ENCODE assay signal across 36 cellular contexts in the genomic region with DNA sequence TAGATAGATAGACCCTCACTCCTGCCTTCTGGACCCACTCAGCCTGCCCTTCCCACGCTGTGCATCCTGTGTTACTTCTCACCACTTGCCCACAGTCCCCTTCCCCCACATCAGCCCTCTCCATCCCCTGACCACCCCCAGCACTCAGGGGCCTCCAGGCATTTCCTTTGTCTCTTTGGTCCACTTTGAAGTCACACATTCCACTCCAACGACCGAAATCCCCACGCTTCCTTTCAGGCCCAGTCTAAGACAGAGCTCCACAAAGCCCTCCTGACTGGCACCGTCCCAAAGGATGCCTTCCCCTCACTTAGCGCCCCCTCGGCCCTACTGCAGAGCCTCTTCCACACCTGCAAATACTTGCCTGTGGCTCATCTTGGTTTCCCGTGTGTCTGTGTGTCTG.
"Had no signal": no experiment of that assay in that cellular context is flagged by ENCODE, and none has a peak within 500 bp of the region (broad histone marks: within the 10 kb centered on the region; RNA-seq: fewer than 3 reads in every experiment).

No MANE protein-coding gene starts in this region.

- H2AFZ ChIP-seq: parathyroid adenoma had no signal

- H3K27me3 Mint-ChIP-seq: dendritic cell treated with granulocyte-macrophage colony-stimulating factor and Interleukin-4, amounts not matched to agents 40 ng/mL and 50 ng/mL, for 4 days had no signal

- H3K9me3 Mint-ChIP-seq: activated CD4-positive, alpha-beta memory T cell treated with anti-CD3 and anti-CD28 coated beads for 36 hours; activated CD4-positive, alpha-beta T cell treated with anti-CD3 and anti-CD28 coated beads, Interleukin-2, amount 10 ng/mL, durations not matched to agents 24 days and 14 days; activated naive CD4-positive, alpha-beta T cell treated with anti-CD3 and anti-CD28 coated beads for 36 hours; activated naive CD8-positive, alpha-beta T cell treated with anti-CD3 and anti-CD28 coated beads for 36 hours; activated T-helper 1 cell treated with anti-CD3 and anti-CD28 coated beads, Interleukin-12 subunit alpha, Interleukin-12 subunit beta, Interleukin-2, Interleukin-4 antibody, amounts not matched to agents 30 ng/mL and 10 ng/mL and 1 ng/mL, durations not matched to agents 14 hours and 24 hours and 36 hours; dendritic cell treated with granulocyte-macrophage colony-stimulating factor and Interleukin-4, amounts not matched to agents 40 ng/mL and 50 ng/mL, for 4 days; mesothelial cell of epicardium; stimulated activated naive CD8-positive, alpha-beta T cell treated with anti-CD3 and anti-CD28 coated beads, Interleukin-15, amount 100 ng/mL, for 72 hours had no signal

- ATAC-seq: left cardiac atrium; left ventricle myocardium superior; naive thymus-derived CD4-positive, alpha-beta T cell; psoas muscle; stimulated activated memory B cell treated with anti-CD40 and anti-IgM and Interleukin-4, amounts not matched to agents 10 μg/mL and 1 μg/mL and 100 μg/mL, for 72 hours; stimulated activated naive CD8-positive, alpha-beta T cell treated with anti-CD3 and anti-CD28 coated beads, Interleukin-15, amount 100 ng/mL, for 72 hours had no signal

- DNase-seq: activated CD4-positive, alpha-beta memory T cell treated with anti-CD3 and anti-CD28 coated beads for 36 hours; activated CD4-positive, alpha-beta T cell treated with anti-CD3 and anti-CD28 coated beads, Interleukin-2, amount 10 ng/mL, durations not matched to agents 24 days and 14 days; activated CD4-positive, CD25-positive, alpha-beta regulatory T cell treated with anti-CD3 and anti-CD28 coated beads, Interleukin-2, amount 50 U/mL, for 72 hours; activated CD8-positive, alpha-beta memory T cell treated with anti-CD3 and anti-CD28 coated beads, Interleukin-2, amount 50 U/mL, for 4 hours; activated effector memory CD4-positive, alpha-beta T cell treated with anti-CD3 and anti-CD28 coated beads, Interleukin-2, amount 50 U/mL, for 16 hours; activated naive CD4-positive, alpha-beta T cell treated with anti-CD3 and anti-CD28 coated beads for 36 hours; activated naive CD8-positive, alpha-beta T cell treated with anti-CD3 and anti-CD28 coated beads for 36 hours; activated T-cell treated with anti-CD3 and anti-CD28 coated beads, Interleukin-2, amount 50 U/mL, for 1 hour; amniotic stem cell; central memory CD4-positive, alpha-beta T cell; esophagus squamous epithelium; foreskin melanocyte; left cardiac atrium; left ventricle myocardium superior; mammary epithelial cell; naive thymus-derived CD4-positive, alpha-beta T cell; occipital lobe; psoas muscle; sigmoid colon; small intestine; stimulated activated CD4-positive, alpha-beta T cell treated with anti-CD3 and anti-CD28 coated beads, Interleukin-1b, Interleukin-23, amount 100 ng/mL, for 48 hours; stimulated activated CD4-positive, alpha-beta T cell treated with anti-CD3 and anti-CD28 coated beads, Interleukin-4, amount 100 ng/mL, for 4 hours; stimulated activated CD8-positive, alpha-beta memory T cell treated with anti-CD3 and anti-CD28 coated beads, Interleukin-4, amount 100 ng/mL, for 48 hours; stimulated activated naive CD8-positive, alpha-beta T cell treated with anti-CD3 and anti-CD28 coated beads, Interleukin-15, amount 100 ng/mL, for 72 hours; substantia nigra; T1000; WERI-Rb-1 had no signal

- H3K27ac ChIP-seq: breast epithelium, epithelial cell of prostate, esophagus squamous epithelium, parathyroid adenoma, psoas muscle, sigmoid colon, vagina, WERI-Rb-1 had no signal

- H3K4me3 Mint-ChIP-seq: activated CD4-positive, alpha-beta memory T cell treated with anti-CD3 and anti-CD28 coated beads for 36 hours; activated CD4-positive, alpha-beta T cell treated with anti-CD3 and anti-CD28 coated beads, Interleukin-2, amount 10 ng/mL, durations not matched to agents 24 days and 14 days; activated naive CD4-positive, alpha-beta T cell treated with anti-CD3 and anti-CD28 coated beads for 36 hours; activated naive CD8-positive, alpha-beta T cell treated with anti-CD3 and anti-CD28 coated beads for 36 hours; activated T-helper 1 cell treated with anti-CD3 and anti-CD28 coated beads, Interleukin-12 subunit alpha, Interleukin-12 subunit beta, Interleukin-2, Interleukin-4 antibody, amounts not matched to agents 30 ng/mL and 10 ng/mL and 1 ng/mL, durations not matched to agents 14 hours and 24 hours and 36 hours; dendritic cell treated with granulocyte-macrophage colony-stimulating factor and Interleukin-4, amounts not matched to agents 40 ng/mL and 50 ng/mL, for 4 days; mesothelial cell of epicardium; naive thymus-derived CD4-positive, alpha-beta T cell; stimulated activated memory B cell treated with anti-CD40 and anti-IgM and Interleukin-4, amounts not matched to agents 10 μg/mL and 1 μg/mL and 100 μg/mL, for 72 hours; stimulated activated naive CD8-positive, alpha-beta T cell treated with anti-CD3 and anti-CD28 coated beads, Interleukin-15, amount 100 ng/mL, for 72 hours; type B pancreatic cell had no signal

- H3K4me1 ChIP-seq: breast epithelium, parathyroid adenoma, psoas muscle, sigmoid colon, vagina had no signal

- H3K27me3 ChIP-seq: breast epithelium, sigmoid colon, vagina had no signal

- H3K9me3 ChIP-seq: breast epithelium, esophagus squamous epithelium, psoas muscle, sigmoid colon, vagina had no signal

- H3K9ac ChIP-seq: parathyroid adenoma had no signal

- H3K4me3 ChIP-seq: breast epithelium, esophagus squamous epithelium, psoas muscle, sigmoid colon, vagina had no signal

- H3K27ac Mint-ChIP-seq: activated CD4-positive, alpha-beta memory T cell treated with anti-CD3 and anti-CD28 coated beads for 36 hours; activated CD4-positive, alpha-beta T cell treated with anti-CD3 and anti-CD28 coated beads, Interleukin-2, amount 10 ng/mL, durations not matched to agents 24 days and 14 days; activated naive CD4-positive, alpha-beta T cell treated with anti-CD3 and anti-CD28 coated beads for 36 hours; activated naive CD8-positive, alpha-beta T cell treated with anti-CD3 and anti-CD28 coated beads for 36 hours; activated T-helper 1 cell treated with anti-CD3 and anti-CD28 coated beads, Interleukin-12 subunit alpha, Interleukin-12 subunit beta, Interleukin-2, Interleukin-4 antibody, amounts not matched to agents 30 ng/mL and 10 ng/mL and 1 ng/mL, durations not matched to agents 14 hours and 24 hours and 36 hours; dendritic cell treated with granulocyte-macrophage colony-stimulating factor and Interleukin-4, amounts not matched to agents 40 ng/mL and 50 ng/mL, for 4 days; mesothelial cell of epicardium; naive thymus-derived CD4-positive, alpha-beta T cell; stimulated activated memory B cell treated with anti-CD40 and anti-IgM and Interleukin-4, amounts not matched to agents 10 μg/mL and 1 μg/mL and 100 μg/mL, for 72 hours; stimulated activated naive CD8-positive, alpha-beta T cell treated with anti-CD3 and anti-CD28 coated beads, Interleukin-15, amount 100 ng/mL, for 72 hours; type B pancreatic cell had no signal

- H3K36me3 ChIP-seq: breast epithelium, esophagus squamous epithelium, sigmoid colon, vagina, WERI-Rb-1 had no signal

- H3K36me3 Mint-ChIP-seq: activated CD4-positive, alpha-beta memory T cell treated with anti-CD3 and anti-CD28 coated beads for 36 hours; activated naive CD8-positive, alpha-beta T cell treated with anti-CD3 and anti-CD28 coated beads for 36 hours; mesothelial cell of epicardium; naive thymus-derived CD4-positive, alpha-beta T cell; stimulated activated memory B cell treated with anti-CD40 and anti-IgM and Interleukin-4, amounts not matched to agents 10 μg/mL and 1 μg/mL and 100 μg/mL, for 72 hours; type B pancreatic cell had no signal
